ENCODE assay signal across 8 cellular contexts in genomic region chr5:103258957-103259704, GRCh38. TPM values are rescaled to one million over a fixed set of nuclear protein-coding genes. Genes with fewer than 3 reads are reported as not detected.
DNase-seq lines count a peak whose midpoint lies in the region; ATAC-seq and TF ChIP-seq lines count a peak whose summit lies in the region.

No MANE protein-coding gene starts in this region.

- peak overlapping the region; percentile 64 for H3K27ac ChIP-seq in right cardiac atrium (ENCODE audit: low read length)

- DNase-seq in GDM1 (lab: John Stamatoyannopoulos, UW) (peak; percentile 64), KBM-7 (peak; percentile 85), SW480 (ENCODE audit: low spot score) (peak; percentile 73), adipocyte (ENCODE audit: low read depth) (peak; percentile 67), right cardiac atrium (peak; percentile 55 to 84 (median 83)), retinal pigment epithelial cell (ENCODE audit: low read depth) (no peak), NCI-H1048 (lab: John Stamatoyannopoulos, UW) (no peak)

- no peak for TF ChIP-seq CTCF in retinal pigment epithelial cell (conservative IDR thresholded peaks at IDR 0.05; ENCODE audit: low read depth, low read length)

- peak overlapping the region; percentile 94 for H3K4me3 ChIP-seq in adipocyte (ENCODE audit: low read length)
- H3K4me3 ChIP-seq in right cardiac atrium (ENCODE audit: low read length) = peak overlapping the region; percentile 72
- H3K4me3 ChIP-seq in retinal pigment epithelial cell (ENCODE audit: low read length) = peak overlapping the region; percentile 83

- in situ Hi-C loops in KBM-7 (cut with MboI; ENCODE audit: low pct_unique_long_range_greater_than_20kb, low sequenced_read_pairs) = no loop called here

- intact Hi-C loops in right cardiac atrium (cut with DNase I) = no loop called here

- H3K27me3 ChIP-seq in adipocyte (replicated peaks; ENCODE audit: control insufficient read depth, insufficient read depth, low read length) = no peaks in the 10 kb centered on the region
- H3K27me3 ChIP-seq in right cardiac atrium (ENCODE audit: control insufficient read depth, insufficient read depth) = no peaks in the 10 kb centered on the region

- ATAC-seq in GM21786 (IDR thresholded peaks at IDR 0.05; ENCODE audit: unreplicated experiment) (peak; percentile 34), right cardiac atrium (peak; percentile 60 to 69)

- peak overlapping the region; percentile 91 for H3K9ac ChIP-seq in adipocyte (ENCODE audit: low read length)

- under 1% methylated on average over 91 of the region's 91 CpGs for WGBS in right cardiac atrium

- H3K4me1 ChIP-seq in adipocyte (ENCODE audit: control insufficient read depth, insufficient read depth, low read length) (peaks cover 37% of the 10 kb centered on the region), right cardiac atrium (ENCODE audit: control insufficient read depth, insufficient read depth, low read length) (no peaks in the 10 kb centered on the region)

- no peaks in the 10 kb centered on the region for H3K36me3 ChIP-seq in adipocyte (ENCODE audit: control insufficient read depth, insufficient read depth, low read length, severe bottlenecking)

- H3K9me3 ChIP-seq in adipocyte (ENCODE audit: control insufficient read depth, low read length) = no peaks in the 10 kb centered on the region
- H3K9me3 ChIP-seq in right cardiac atrium (ENCODE audit: control insufficient read depth, low read length) = no peaks in the 10 kb centered on the region

RNA-seq across cellular contexts. Expression of gene MACIR, which starts 0.6 kb away (rescaled TPM):
- total RNA-seq in right cardiac atrium = 1 to 10 TPM; 3.4 to 4.8 (median 4.2) TPM
- polyA plus RNA-seq in right cardiac atrium = 3.0 TPM

Comparison
In these comparisons a context has a peak if more than half of its experiments do, and no peak if none do; other contexts are left out.
1. DNase-seq: peak in GDM1 (single experiment), KBM-7 (single experiment), SW480 (single experiment), adipocyte (single experiment) and right cardiac atrium (3 of 3); none in retinal pigment epithelial cell (single experiment) and NCI-H1048 (single experiment).
2. Peak in every context shown above with its lines, with median percentiles within 50 percentile points of each other: H3K4me3 ChIP-seq.